23 cellular contexts compared by ENCODE assay signal in genomic region chr18:59842947-59843346, GRCh38.
"Had no signal": no experiment of that assay in that cellular context is flagged by ENCODE, and none has a peak within 500 bp of the region (broad histone marks: within the 10 kb centered on the region; RNA-seq: fewer than 3 reads in every experiment).

No MANE protein-coding gene starts in this region.

- H3K36me3 Mint-ChIP-seq: activated naive CD4-positive, alpha-beta T cell treated with anti-CD3 and anti-CD28 coated beads, Interleukin-2, amount 50 U/mL, for 24 hours; WTC11 had no signal

- H3K4me3 Mint-ChIP-seq: activated CD8-positive, alpha-beta T cell treated with anti-CD3 and anti-CD28 coated beads, Interleukin-2, amount 10 ng/mL, durations not matched to agents 7 days and 5 days; activated naive CD4-positive, alpha-beta T cell treated with anti-CD3 and anti-CD28 coated beads, Interleukin-2, amount 50 U/mL, for 24 hours; activated T-cell treated with anti-CD3 and anti-CD28 coated beads, Interleukin-2, amount 50 U/mL, for 24 hours; activated T-helper 1 cell treated with anti-CD3 and anti-CD28 coated beads, Interleukin-12 subunit alpha, Interleukin-12 subunit beta, Interleukin-2, Interleukin-4 antibody, amounts not matched to agents 30 ng/mL and 10 ng/mL and 1 ng/mL, durations not matched to agents 14 hours and 24 hours and 36 hours; central memory CD8-positive, alpha-beta T cell; T-helper 1 cell treated with Interleukin-12 subunit alpha and Interleukin-12 subunit beta and Interleukin-4 antibody, amounts not matched to agents 30 μg/mL and 1 μg/mL, for 36 hours; WTC11 had no signal

- H3K9me3 Mint-ChIP-seq: activated naive CD4-positive, alpha-beta T cell treated with anti-CD3 and anti-CD28 coated beads, Interleukin-2, amount 50 U/mL, for 24 hours; activated T-cell treated with anti-CD3 and anti-CD28 coated beads, Interleukin-2, amount 50 U/mL, for 24 hours; activated T-helper 1 cell treated with anti-CD3 and anti-CD28 coated beads, Interleukin-12 subunit alpha, Interleukin-12 subunit beta, Interleukin-2, Interleukin-4 antibody, amounts not matched to agents 30 ng/mL and 10 ng/mL and 1 ng/mL, durations not matched to agents 14 hours and 24 hours and 36 hours; central memory CD8-positive, alpha-beta T cell; T-helper 1 cell treated with Interleukin-12 subunit alpha and Interleukin-12 subunit beta and Interleukin-4 antibody, amounts not matched to agents 30 μg/mL and 1 μg/mL, for 36 hours; WTC11 had no signal

- H3K4me1 Mint-ChIP-seq: central memory CD8-positive, alpha-beta T cell had no signal

- H3K27ac Mint-ChIP-seq: activated CD8-positive, alpha-beta T cell treated with anti-CD3 and anti-CD28 coated beads, Interleukin-2, amount 10 ng/mL, durations not matched to agents 7 days and 5 days; activated naive CD4-positive, alpha-beta T cell treated with anti-CD3 and anti-CD28 coated beads, Interleukin-2, amount 50 U/mL, for 24 hours; activated T-cell treated with anti-CD3 and anti-CD28 coated beads, Interleukin-2, amount 50 U/mL, for 24 hours; activated T-helper 1 cell treated with anti-CD3 and anti-CD28 coated beads, Interleukin-12 subunit alpha, Interleukin-12 subunit beta, Interleukin-2, Interleukin-4 antibody, amounts not matched to agents 30 ng/mL and 10 ng/mL and 1 ng/mL, durations not matched to agents 14 hours and 24 hours and 36 hours; T-helper 1 cell treated with Interleukin-12 subunit alpha and Interleukin-12 subunit beta and Interleukin-4 antibody, amounts not matched to agents 30 μg/mL and 1 μg/mL, for 36 hours; WTC11 had no signal

- DNase-seq: activated CD4-positive, alpha-beta T cell treated with anti-CD3 and anti-CD28 coated beads for 48 hours; activated CD4-positive, alpha-beta T cell treated with anti-CD3 and anti-CD28 coated beads, Interleukin-2, amount 50 U/mL, for 4 hours; activated CD4-positive, CD25-positive, alpha-beta regulatory T cell treated with anti-CD3 and anti-CD28 coated beads, Interleukin-2, amount 50 U/mL, for 72 hours; activated CD8-positive, alpha-beta T cell treated with anti-CD3 and anti-CD28 coated beads, Interleukin-2, amount 10 ng/mL, durations not matched to agents 7 days and 5 days; activated effector memory CD4-positive, alpha-beta T cell treated with Interleukin-2 at 50 U/mL for 16 hours; activated naive CD4-positive, alpha-beta T cell; activated T-cell treated with anti-CD3 and anti-CD28 coated beads, Interleukin-2, amount 50 U/mL, for 24 hours; aorta; NCI-H1092; NCI-H1417 treated with DMSO at 0.1 percent for 48 hours; NCI-H1694; NCI-H2029 treated with DMSO at 0.1 percent for 48 hours; NCI-H345; NCI-H510A; NCI-H526 treated with DMSO at 0.1 percent for 48 hours; NCI-H82; OCI-M1; SHP77 treated with DMSO at 0.1 percent for 48 hours had no signal

- ATAC-seq: activated CD8-positive, alpha-beta T cell treated with anti-CD3 and anti-CD28 coated beads, Interleukin-2, amount 10 ng/mL, durations not matched to agents 7 days and 5 days; WTC11 had no signal

- H3K27me3 Mint-ChIP-seq: activated naive CD4-positive, alpha-beta T cell treated with anti-CD3 and anti-CD28 coated beads, Interleukin-2, amount 50 U/mL, for 24 hours had no signal
